14 cellular contexts compared by ENCODE assay signal in the genomic region with DNA sequence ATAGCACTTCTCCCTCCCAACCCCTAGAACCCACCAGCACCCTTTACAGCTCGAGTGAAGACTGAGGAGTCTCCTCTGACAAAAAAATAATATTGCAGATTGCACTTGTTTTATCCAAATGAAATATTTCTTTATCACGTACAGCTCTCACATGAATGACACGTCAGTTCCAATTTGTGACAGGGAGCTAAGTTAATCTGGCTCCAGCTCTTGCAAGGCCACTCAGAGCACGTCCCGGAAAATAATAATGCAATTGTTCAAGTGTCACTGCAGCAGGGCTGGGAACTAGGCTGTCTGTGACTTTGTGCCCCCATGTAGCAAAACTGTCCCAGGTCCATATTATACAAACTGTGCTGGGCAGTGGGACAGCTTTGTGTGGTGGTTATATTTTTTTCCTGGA.
DNase-seq lines count a peak whose midpoint lies in the region; ATAC-seq lines count a peak whose summit lies in the region.
"Had no signal": no experiment of that assay in that cellular context is flagged by ENCODE, and none has a peak within 500 bp of the region (broad histone marks: within the 10 kb centered on the region; RNA-seq: fewer than 3 reads in every experiment).

No MANE protein-coding gene starts in this region.

- H3K27ac ChIP-seq in substantia nigra (ENCODE audit: low read depth, low read length, poor library complexity, severe bottlenecking): peak overlapping the region; percentile 66
- H3K27ac ChIP-seq: 22Rv1; BLaER1 treated with 17β-estradiol and CSF1 and Interleukin-3, amounts not matched to agents 10 nM and 100 nM had no signal

- ATAC-seq in HG03095 (IDR thresholded peaks at IDR 0.05; ENCODE audit: unreplicated experiment) (no peak), GM18519 (IDR thresholded peaks at IDR 0.05; ENCODE audit: low FRiP score, unreplicated experiment) (no peak)

- DNase-seq in Ammon's horn (ENCODE audit: low spot score): peak; percentile 46
- peak; percentile 62 for DNase-seq in globus pallidus (ENCODE audit: low spot score)
- DNase-seq in midbrain (lab: John Stamatoyannopoulos, UW): peak; percentile 5
- DNase-seq in substantia nigra (lab: John Stamatoyannopoulos, UW): peak in 14 of 49 donors; percentile 2 to 35 (median 5)
- DNase-seq in NCI-H446 (lab: John Stamatoyannopoulos, UW): no peak
- no peak for DNase-seq in NCI-H2227 (lab: John Stamatoyannopoulos, UW; ENCODE audit: unreplicated experiment)
- DNase-seq: AML-193, DMS53, GOT3, H9 had no signal

Comparison
In these comparisons a context has a peak if more than half of its experiments do, and no peak if none do; other contexts are left out.
1. DNase-seq: peak in Ammon's horn (single experiment), globus pallidus (single experiment) and midbrain (single experiment); none in NCI-H446 (0 of 2) and NCI-H2227 (single experiment).